23 cellular contexts compared by ENCODE assay signal in genomic region chr18:11019295-11019694, GRCh38.
DNase-seq lines count a peak whose midpoint lies in the region; ATAC-seq, FAIRE-seq and TF ChIP-seq lines count a peak whose summit lies in the region.
"Had no signal": no experiment of that assay in that cellular context is flagged by ENCODE, and none has a peak within 500 bp of the region (broad histone marks: within the 10 kb centered on the region; RNA-seq: fewer than 3 reads in every experiment).

No MANE protein-coding gene starts in this region.

- no peak for TF ChIP-seq POLR2A in GM12878 (IDR thresholded peaks at IDR 0.05; ENCODE audit: low read depth, low read length)

- H2AFZ ChIP-seq in GM12878 (ENCODE audit: control insufficient read depth, low read depth, low read length), result no peak overlapping the region

- peaks cover 30% of the 10 kb centered on the region for H3K79me2 ChIP-seq in GM12878 (ENCODE audit: control insufficient read depth, insufficient read depth, low read length)

- SMC1A ChIA-PET in GM12878 (lab: Charles Lee; ENCODE audit: uncharacterized antibody, unreplicated experiment), result interaction anchor here (0.6 to 5.2 kb wide), 8 partner anchors 10 to 199 kb away, joined by 3 to 42 read pairs (median 7); partner anchors contain the start of gene PIEZO2

- WGBS in GM12878 (ENCODE audit: insufficient coverage, insufficient replicate concordance, low lambda C conversion rate, missing lambda C conversion rate), result 56% methylated on average over 1 of the region's 1 CpG

- DNase-seq in BE2C (peak; percentile 12), GM12878 (ENCODE audit: low read depth, low spot score) (no peak), nephron progenitor cell (no peak), ACHN (no peak), posterior vena cava (ENCODE audit: low spot score) (no peak)
- no peak for DNase-seq in activated CD4-positive, alpha-beta memory T cell treated with anti-CD3 and anti-CD28 coated beads, Interleukin-2, amount 10 ng/mL, durations not matched to agents 7 days and 5 days
- DNase-seq: 8988T; C1 segment of cervical spinal cord; CD4-positive, CD25-positive, alpha-beta regulatory T cell; CD8-positive, alpha-beta memory T cell; COR-L47; DMS 273 treated with DMSO at 0.1 percent for 48 hours; DMS53; DND-41; EL; GOT3; H7; HFFc6 had no signal

- intact Hi-C loops in GM12878 (cut with micrococcal nuclease; ENCODE audit: unreplicated experiment) (no loop called here), posterior vena cava (cut with DNase I) (no loop called here)

- no peaks in the 10 kb centered on the region for H3K9me3 ChIP-seq in BE2C
- H3K9me3 ChIP-seq in GM12878 (replicated peaks; ENCODE audit: control insufficient read depth, insufficient read depth, low read length), result no peaks in the 10 kb centered on the region; the same call in 2 of the 3 replicates

- TF ChIP-seq RAD21 in GM12878 (IDR thresholded peaks at IDR 0.05; ENCODE audit: insufficient read depth, low read depth, low read length), result no peak

- H3K36me3 ChIP-seq in BE2C (no peaks in the 10 kb centered on the region), GM12878 (ENCODE audit: control insufficient read depth in 2 of 2, insufficient read depth in 2 of 2, low read length in 1 of 2) (0 out of 4 replicates have a peak, but pooled peaks cover 0 to 4% of the 10 kb centered on the region in 2 experiments)

- no peaks in the 10 kb centered on the region for H4K20me1 ChIP-seq in GM12878 (ENCODE audit: control insufficient read depth, insufficient read depth)

- TF ChIP-seq EP300 in GM12878 (IDR thresholded peaks at IDR 0.05; ENCODE audit: borderline replicate concordance in 1 of 2, control insufficient read depth in 1 of 2, low read depth in 2 of 2, low read length in 2 of 2), result no peak

- CTCF ChIA-PET in GM12878 (lab: Yijun Ruan, JAX), result interaction anchor here (1.4 to 2.2 kb wide), 5 partner anchors 10 to 20 kb away, joined by 3 to 10 read pairs (median 6); no protein-coding TSS in a partner anchor
- CTCF ChIA-PET in activated CD4-positive, alpha-beta memory T cell treated with anti-CD3 and anti-CD28 coated beads, Interleukin-2, amount 10 ng/mL, durations not matched to agents 7 days and 5 days (lab: Charles Lee), result no interaction called here

- peaks cover 7% of the 10 kb centered on the region for H3K9me3 Mint-ChIP-seq in nephron progenitor cell
- H3K9me3 Mint-ChIP-seq in activated CD4-positive, alpha-beta memory T cell treated with anti-CD3 and anti-CD28 coated beads, Interleukin-2, amount 10 ng/mL, durations not matched to agents 7 days and 5 days, result peaks cover 2% of the 10 kb centered on the region
- H3K9me3 Mint-ChIP-seq: HFFc6 had no signal

- H3K27me3 Mint-ChIP-seq in nephron progenitor cell (ENCODE audit: low read depth, poor library complexity), result peaks cover 6% of the 10 kb centered on the region
- H3K27me3 Mint-ChIP-seq in activated CD4-positive, alpha-beta memory T cell treated with anti-CD3 and anti-CD28 coated beads, Interleukin-2, amount 10 ng/mL, durations not matched to agents 7 days and 5 days, result peaks cover 2% of the 10 kb centered on the region
- H3K27me3 Mint-ChIP-seq: B cell; CD4-positive, CD25-positive, alpha-beta regulatory T cell; CD8-positive, alpha-beta memory T cell had no signal

- peak overlapping the region; percentile 60 for H3K27ac Mint-ChIP-seq in nephron progenitor cell
- no peak overlapping the region for H3K27ac Mint-ChIP-seq in activated CD4-positive, alpha-beta memory T cell treated with anti-CD3 and anti-CD28 coated beads, Interleukin-2, amount 10 ng/mL, durations not matched to agents 7 days and 5 days
- H3K27ac Mint-ChIP-seq: B cell; CD4-positive, CD25-positive, alpha-beta regulatory T cell; HFFc6 had no signal

- peaks cover 50% of the 10 kb centered on the region for H3K4me1 Mint-ChIP-seq in nephron progenitor cell
- no peaks in the 10 kb centered on the region for H3K4me1 Mint-ChIP-seq in activated CD4-positive, alpha-beta memory T cell treated with anti-CD3 and anti-CD28 coated beads, Interleukin-2, amount 10 ng/mL, durations not matched to agents 7 days and 5 days
- H3K4me1 Mint-ChIP-seq: B cell; CD4-positive, CD25-positive, alpha-beta regulatory T cell; CD8-positive, alpha-beta memory T cell had no signal

- in situ Hi-C loops in GM12878 (cut with MboI), result no loop called here
- in situ Hi-C loops in ACHN (cut with HindIII; ENCODE audit: low pct_ligation_motif_present, low pct_unique_long_range_greater_than_20kb, low sequenced_read_pairs), result no loop called here

- RAD21 ChIA-PET in GM12878 (lab: Charles Lee; ENCODE audit: unreplicated experiment), result interaction anchor here (1.4 to 2.4 kb wide), 3 partner anchors 8 to 168 kb away, joined by 4 to 14 read pairs (median 5); no protein-coding TSS in a partner anchor

- H3K4me2 ChIP-seq in GM12878 (ENCODE audit: control insufficient read depth, insufficient read depth), result 0 out of 2 replicates have a peak overlapping the region, but pooled peaks have one; percentile 5

- H3K36me3 Mint-ChIP-seq in nephron progenitor cell (ENCODE audit: low read depth), result no peaks in the 10 kb centered on the region
- no peaks in the 10 kb centered on the region for H3K36me3 Mint-ChIP-seq in activated CD4-positive, alpha-beta memory T cell treated with anti-CD3 and anti-CD28 coated beads, Interleukin-2, amount 10 ng/mL, durations not matched to agents 7 days and 5 days (ENCODE audit: low read depth)
- H3K36me3 Mint-ChIP-seq: CD4-positive, CD25-positive, alpha-beta regulatory T cell; CD8-positive, alpha-beta memory T cell had no signal

- no peak for FAIRE-seq in GM12878 (lab: Jason Lieb, UNC)
- FAIRE-seq: GM12892, GM18507 had no signal

- peak overlapping the region; percentile 17; the same call in 1 of the 2 replicates for H3K9ac ChIP-seq in GM12878 (ENCODE audit: control insufficient read depth, insufficient read depth, low read length)

- H3K27me3 ChIP-seq in BE2C, result no peaks in the 10 kb centered on the region
- no peaks in the 10 kb centered on the region for H3K27me3 ChIP-seq in GM12878 (replicated peaks in 1 of 2; ENCODE audit: control insufficient read depth in 2 of 2, insufficient read depth in 2 of 2, low read length in 1 of 2)

- BruUV-seq in GM12878 (replicated peaks; lab: Mats Ljungman, UMichigan), result no TSS peak

- H3K27ac ChIP-seq in GM12878 (ENCODE audit: control insufficient read depth, insufficient read depth), result peak overlapping the region; percentile 54

- H3K4me1 ChIP-seq in BE2C (peaks cover 3% of the 10 kb centered on the region; the same call in 1 of the 2 replicates), GM12878 (ENCODE audit: control insufficient read depth, insufficient read depth, low read length) (peaks cover 39% of the 10 kb centered on the region)

- no peak overlapping the region for H3K4me3 Mint-ChIP-seq in nephron progenitor cell
- no peak overlapping the region for H3K4me3 Mint-ChIP-seq in activated CD4-positive, alpha-beta memory T cell treated with anti-CD3 and anti-CD28 coated beads, Interleukin-2, amount 10 ng/mL, durations not matched to agents 7 days and 5 days
- H3K4me3 Mint-ChIP-seq: B cell; CD4-positive, CD25-positive, alpha-beta regulatory T cell; CD8-positive, alpha-beta memory T cell; HFFc6 had no signal

- peak; percentile 48 for ATAC-seq in HG02610 (IDR thresholded peaks at IDR 0.05; ENCODE audit: unreplicated experiment)
- ATAC-seq in GM12878, result peak; percentile 26
- ATAC-seq: HCT116 had no signal

- H3K4me3 ChIP-seq in BE2C (ENCODE audit: low read depth, low read length) (no peak overlapping the region), GM12878 (no peak overlapping the region)

- POLR2A ChIA-PET in GM12878 (lab: Charles Lee), result interaction anchor here (1.5 to 2.3 kb wide), 3 partner anchors 8 to 23 kb away, joined by 4 to 7 read pairs (median 6); no protein-coding TSS in a partner anchor
- POLR2A ChIA-PET in activated CD4-positive, alpha-beta memory T cell treated with anti-CD3 and anti-CD28 coated beads, Interleukin-2, amount 10 ng/mL, durations not matched to agents 7 days and 5 days (lab: Charles Lee), result no interaction called here

- TF ChIP-seq CTCF in BE2C (IDR thresholded peaks at IDR 0.05; ENCODE audit: low read depth, low read length) (no peak), GM12878 (IDR thresholded peaks at IDR 0.05 in 2 of 3, conservative IDR thresholded peaks at IDR 0.05 in 1 of 3; ENCODE audit: control insufficient read depth in 2 of 3, extremely low read depth in 1 of 3, insufficient read depth in 1 of 3, low read depth in 3 of 3, low read length in 3 of 3) (no peak), nephron progenitor cell (IDR thresholded peaks at IDR 0.05) (no peak)

TF ChIP-seq in GM12878, 131 proteins besides CTCF, POLR2A, EP300 and RAD21 (continues in another document):
- TF ChIP-seq ZNF274 (IDR thresholded peaks at IDR 0.05; ENCODE audit: insufficient read depth, insufficient read length) (no peak), RUNX3 (IDR thresholded peaks at IDR 0.05; ENCODE audit: low read length) (peak; percentile 55), E2F4 (IDR thresholded peaks at IDR 0.05; ENCODE audit: low read depth, low read length) (no peak), CBX3 (IDR thresholded peaks at IDR 0.05; ENCODE audit: borderline replicate concordance, low read depth) (no peak), SKIL (IDR thresholded peaks at IDR 0.05; ENCODE audit: low read depth, poor library complexity, severe bottlenecking) (no peak), STAT1 (conservative IDR thresholded peaks at IDR 0.05) (no peak), SMARCA5 (IDR thresholded peaks at IDR 0.05) (no peak), SREBF1 (IDR thresholded peaks at IDR 0.05; ENCODE audit: low read length) (no peak)
